10 cellular contexts compared by ENCODE assay signal in the genomic region with DNA sequence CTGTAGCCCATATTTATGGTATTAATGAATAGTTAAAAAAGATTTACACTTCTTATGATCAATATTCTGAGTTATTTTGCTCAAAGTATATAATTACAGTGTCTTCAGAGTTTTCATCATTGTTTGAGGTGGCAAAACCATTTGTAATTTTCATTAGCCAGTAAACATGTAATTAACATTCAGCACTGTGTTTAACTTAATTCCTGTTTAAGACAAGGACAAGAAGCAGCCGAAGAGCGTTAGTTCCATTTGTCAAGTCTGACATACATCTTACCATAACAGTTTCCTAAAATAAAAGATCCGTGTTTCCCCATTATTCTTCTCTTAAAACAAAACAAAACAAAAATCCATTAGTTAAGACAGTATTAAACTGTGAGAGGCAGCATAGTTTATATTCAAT. TPM values are rescaled to one million over a fixed set of nuclear protein-coding genes. Genes with fewer than 3 reads are reported as not detected.
DNase-seq lines count a peak whose midpoint lies in the region; ATAC-seq and TF ChIP-seq lines count a peak whose summit lies in the region.
"Had no signal": no experiment of that assay in that cellular context is flagged by ENCODE, and none has a peak within 500 bp of the region (broad histone marks: within the 10 kb centered on the region; RNA-seq: fewer than 3 reads in every experiment).

No MANE protein-coding gene starts in this region.

- TF ChIP-seq CTCF in Peyer's patch (IDR thresholded peaks at IDR 0.05): no peak
- TF ChIP-seq CTCF in transverse colon (IDR thresholded peaks at IDR 0.05): no peak

- 36 to 38% methylated on average over 3 of the region's 3 CpGs for WGBS in transverse colon (ENCODE audit: low coverage in 1 of 2), 2 donors

- H3K36me3 ChIP-seq in Peyer's patch (no peaks in the 10 kb centered on the region), duodenal mucosa (ENCODE audit: control insufficient read depth in 1 of 2, insufficient read depth in 2 of 2, low read length in 2 of 2) (no peaks in the 10 kb centered on the region), muscle layer of colon (ENCODE audit: insufficient read depth, low read length) (no peaks in the 10 kb centered on the region), transverse colon (no peaks in the 10 kb centered on the region)

- TF ChIP-seq EP300 in transverse colon (IDR thresholded peaks at IDR 0.05; ENCODE audit: low read depth): no peak

- peak overlapping the region; percentile 52 to 87 (median 76) for H3K27ac ChIP-seq in Peyer's patch
- peak overlapping the region; percentile 24 for H3K27ac ChIP-seq in duodenal mucosa (ENCODE audit: low read depth, low read length)
- peak overlapping the region; percentile 93 for H3K27ac ChIP-seq in muscle layer of colon (ENCODE audit: low read depth, low read length)
- peak overlapping the region; percentile 81 to 91 (median 88) for H3K27ac ChIP-seq in transverse colon

- TF ChIP-seq POLR2A in Peyer's patch (IDR thresholded peaks at IDR 0.05) (no peak), transverse colon (IDR thresholded peaks at IDR 0.05) (no peak)

- no peak for ATAC-seq in left lobe of liver

- H3K27me3 ChIP-seq in Peyer's patch (peaks cover 0 to 18% of the 10 kb centered on the region in 2 donors), duodenal mucosa (ENCODE audit: control insufficient read depth in 1 of 2, insufficient read depth in 2 of 2, low read length in 2 of 2) (peaks cover 64 to 66% of the 10 kb centered on the region in 2 donors), muscle layer of colon (ENCODE audit: control insufficient read depth in 1 of 2, insufficient read depth in 2 of 2, low read length in 2 of 2) (no peaks in the 10 kb centered on the region), transverse colon (peaks cover 74% of the 10 kb centered on the region)

- DNase-seq in Peyer's patch (no peak), transverse colon (no peak), foreskin melanocyte (no peak), T-helper 2 cell (no peak), NCI-H2227 (lab: John Stamatoyannopoulos, UW; ENCODE audit: unreplicated experiment) (no peak), left lobe of liver (ENCODE audit: low spot score) (no peak)
- DNase-seq: EL had no signal

- in situ Hi-C loops in transverse colon (cut with MboI; ENCODE audit: low pct_ligation_motif_present in 1 of 4, low pct_unique_long_range_greater_than_20kb in 1 of 4, low sequenced_read_pairs in 3 of 4): loop anchor here in 3 of 4 donors (10.0 to 25.0 kb wide), 3 partner anchors 912 to 1063 kb away; no protein-coding TSS in a partner anchor

- H3K4me1 ChIP-seq in Peyer's patch (peaks cover 0 to 11% (median 0%) of the 10 kb centered on the region in 4 donors), duodenal mucosa (ENCODE audit: control insufficient read depth in 1 of 2, insufficient read depth in 2 of 2, low read length in 2 of 2) (peaks cover 5 to 10% of the 10 kb centered on the region in 2 donors), muscle layer of colon (ENCODE audit: insufficient read depth, low read length) (peaks cover 41% of the 10 kb centered on the region), transverse colon (peaks cover 0 to 55% (median 13%) of the 10 kb centered on the region in 4 donors)

- H3K4me3 ChIP-seq in Peyer's patch: peak overlapping the region in 2 of 4 donors; percentile 50 to 56
- H3K4me3 ChIP-seq in duodenal mucosa (ENCODE audit: low read depth in 1 of 2, low read length in 2 of 2): peak overlapping the region in 1 of 2 donors; percentile 69
- peak overlapping the region; percentile 57 to 90 for H3K4me3 ChIP-seq in muscle layer of colon (ENCODE audit: low read depth in 1 of 2, low read length in 2 of 2)
- peak overlapping the region in 3 of 4 donors; percentile 37 to 66 (median 41) for H3K4me3 ChIP-seq in transverse colon

- intact Hi-C loops in transverse colon (cut with DNase I; ENCODE audit: low total_unique reads): no loop called here

- no peak overlapping the region for H3K9ac ChIP-seq in duodenal mucosa (ENCODE audit: low read depth in 1 of 2, low read length in 2 of 2)
- H3K9ac ChIP-seq in muscle layer of colon (ENCODE audit: low read length): peak overlapping the region; percentile 47

- H3K9me3 ChIP-seq in Peyer's patch: peaks cover 0 to 7% (median 0%) of the 10 kb centered on the region in 4 donors
- H3K9me3 ChIP-seq in duodenal mucosa (ENCODE audit: control insufficient read depth in 1 of 2, low read length in 2 of 2): no peaks in the 10 kb centered on the region
- H3K9me3 ChIP-seq in muscle layer of colon (ENCODE audit: low read length): no peaks in the 10 kb centered on the region
- no peaks in the 10 kb centered on the region for H3K9me3 ChIP-seq in transverse colon

RNA-seq across cellular contexts. Expression of a gene that starts 5.6 kb away (rescaled TPM):
- total RNA-seq in Peyer's patch: 10 to 100 TPM in 3 of 4 donors, 1 to 10 TPM in 1; 7.9 to 20.9 (median 15.3) TPM
- 10 to 100 TPM; 11.3 to 29.5 (median 18.4) TPM for total RNA-seq in transverse colon
- total RNA-seq in left lobe of liver: 37.0 TPM
- total RNA-seq: activated CD8-positive, alpha-beta memory T cell treated with anti-CD3 and anti-CD28 coated beads for 36 hours had no signal

Comparison
In these comparisons a context has a peak if more than half of its experiments do, and no peak if none do; other contexts are left out.
1. H3K27ac ChIP-seq: peak in every context shown above with its lines; median percentile 93 in muscle layer of colon; 88 in transverse colon; 76 in Peyer's patch; 24 in duodenal mucosa.